ENCODE assay signal across 23 cellular contexts in the genomic region with DNA sequence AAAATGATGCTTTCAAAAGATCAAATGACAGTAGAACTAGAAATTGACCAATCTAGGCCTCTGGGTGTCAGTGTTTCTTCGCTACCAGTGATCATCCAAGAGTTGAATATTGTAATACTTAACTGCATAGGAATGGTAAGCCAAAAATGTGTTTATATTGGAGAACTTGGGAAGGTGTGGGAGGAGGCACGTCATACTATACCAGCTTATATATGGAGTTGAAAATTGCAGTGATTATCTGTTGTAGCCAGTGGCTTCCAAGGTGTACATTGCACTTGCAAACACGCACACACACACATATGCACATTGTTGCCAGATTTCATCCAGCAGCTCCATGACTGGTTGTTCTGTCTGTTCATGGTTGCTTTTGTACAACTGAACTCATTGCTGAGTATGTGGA. TPM values are rescaled to one million over a fixed set of nuclear protein-coding genes. Genes with fewer than 3 reads are reported as not detected.
A peak's percentile ranks its signal among the peaks of the same experiment; 100 is the strongest.
DNase-seq lines count a peak whose midpoint lies in the region; ATAC-seq and TF ChIP-seq lines count a peak whose summit lies in the region.
"Had no signal": no experiment of that assay in that cellular context is flagged by ENCODE, and none has a peak within 500 bp of the region (broad histone marks: within the 10 kb centered on the region; RNA-seq: fewer than 3 reads in every experiment).

No MANE protein-coding gene starts in this region.

- intact Hi-C loops in activated CD4-positive, alpha-beta memory T cell treated with anti-CD3 and anti-CD28 coated beads for 36 hours (cut with micrococcal nuclease) = no loop called here

- POLR2A ChIA-PET in activated CD4-positive, alpha-beta memory T cell treated with anti-CD3 and anti-CD28 coated beads for 36 hours (lab: Charles Lee) = interaction anchor here (0.9 to 1.2 kb wide), 2 partner anchors 13 to 48 kb away, joined by 3 read pairs; no protein-coding TSS in a partner anchor

- peaks cover 24% of the 10 kb centered on the region for H3K4me1 Mint-ChIP-seq in brain
- no peaks in the 10 kb centered on the region for H3K4me1 Mint-ChIP-seq in activated CD4-positive, alpha-beta memory T cell treated with anti-CD3 and anti-CD28 coated beads for 36 hours (ENCODE audit: low read depth)
- H3K4me1 Mint-ChIP-seq: T-cell had no signal

- peak; percentile 29 for DNase-seq in Ammon's horn (ENCODE audit: low spot score)
- no peak for DNase-seq in DMS114 treated with DMSO at 0.1 percent for 48 hours (lab: John Stamatoyannopoulos, UW; ENCODE audit: unreplicated experiment)
- no peak for DNase-seq in activated CD4-positive, alpha-beta memory T cell treated with anti-CD3 and anti-CD28 coated beads for 36 hours
- DNase-seq in effector memory CD4-positive, alpha-beta T cell = no peak
- DNase-seq: AML-193; GOT3; mesenchymal stem cell; natural killer cell; NCI-H1048; NCI-H2081; NCI-H526; SHP77 treated with DMSO at 0.1 percent for 48 hours; stimulated activated CD4-positive, alpha-beta T cell treated with anti-CD3 and anti-CD28 coated beads, Interleukin-4, amount 100 ng/mL, for 1 hour; T-cell; upper lobe of left lung had no signal

- H4K20me1 ChIP-seq in OCI-LY3 (ENCODE audit: insufficient read depth, low read length) = no peaks in the 10 kb centered on the region

- H3K9me3 ChIP-seq in OCI-LY3 (ENCODE audit: insufficient read depth, low read length) (no peaks in the 10 kb centered on the region), muscle layer of duodenum (ENCODE audit: control insufficient read depth in 1 of 2, low read length in 2 of 2) (no peaks in the 10 kb centered on the region)
- no peaks in the 10 kb centered on the region for H3K9me3 ChIP-seq in effector memory CD4-positive, alpha-beta T cell (ENCODE audit: control insufficient read depth, low read length)
- H3K9me3 ChIP-seq: upper lobe of left lung had no signal

- peak overlapping the region; percentile 19 to 94 (median 52) for H3K27ac Mint-ChIP-seq in brain
- no peak overlapping the region for H3K27ac Mint-ChIP-seq in activated CD4-positive, alpha-beta memory T cell treated with anti-CD3 and anti-CD28 coated beads for 36 hours
- H3K27ac Mint-ChIP-seq: activated T-helper 1 cell treated with anti-CD3 and anti-CD28 coated beads, Interleukin-12 subunit alpha, Interleukin-12 subunit beta, Interleukin-2, Interleukin-4 antibody, amounts not matched to agents 30 ng/mL and 10 ng/mL and 1 ng/mL, durations not matched to agents 14 hours and 24 hours and 36 hours; natural killer cell; progenitor cell of endocrine pancreas; stimulated activated naive CD8-positive, alpha-beta T cell treated with anti-CD3 and anti-CD28 coated beads, Interleukin-15, Interleukin-2, amounts not matched to agents 100 ng/mL and 50 ng/mL, for 24 hours; T-cell had no signal

- H3K4me3 ChIP-seq in OCI-LY3 (ENCODE audit: low read length) (no peak overlapping the region), muscle layer of duodenum (ENCODE audit: low read depth in 1 of 2, low read length in 2 of 2) (no peak overlapping the region)
- no peak overlapping the region for H3K4me3 ChIP-seq in effector memory CD4-positive, alpha-beta T cell (ENCODE audit: insufficient read depth, low read depth, low read length, poor library complexity, severe bottlenecking)
- H3K4me3 ChIP-seq: upper lobe of left lung had no signal

- ATAC-seq in HG02610 (IDR thresholded peaks at IDR 0.05; ENCODE audit: unreplicated experiment) = no peak
- ATAC-seq: activated naive CD4-positive, alpha-beta T cell treated with anti-CD3 and anti-CD28 coated beads, Interleukin-2, amount 50 U/mL, for 72 hours; natural killer cell; T-cell had no signal

- H3K79me2 ChIP-seq in OCI-LY3 (ENCODE audit: low read length) = peaks cover 3% of the 10 kb centered on the region; the same call in 1 of the 2 replicates

- H3K27me3 ChIP-seq in OCI-LY3 (ENCODE audit: low read depth, low read length) (no peaks in the 10 kb centered on the region), muscle layer of duodenum (ENCODE audit: low read depth, low read length) (no peaks in the 10 kb centered on the region)
- no peaks in the 10 kb centered on the region for H3K27me3 ChIP-seq in effector memory CD4-positive, alpha-beta T cell (replicated peaks; ENCODE audit: control insufficient read depth, insufficient read depth, low read length, poor library complexity, severe bottlenecking)
- H3K27me3 ChIP-seq: upper lobe of left lung had no signal

- 0 out of 2 replicates have a peak, but pooled peaks have one; percentile 6 for TF ChIP-seq CTCF in OCI-LY3 (IDR thresholded peaks at IDR 0.05; ENCODE audit: low read depth, low read length)
- peak in 1 of 2 experiments; percentile 28 for TF ChIP-seq CTCF in brain (conservative IDR thresholded peaks at IDR 0.05)

- H2AFZ ChIP-seq in OCI-LY3 (ENCODE audit: low read depth, low read length) = no peak overlapping the region

- no peaks in the 10 kb centered on the region for H3K4me1 ChIP-seq in OCI-LY3 (ENCODE audit: low read length)
- peaks cover 5 to 19% of the 10 kb centered on the region in 2 donors for H3K4me1 ChIP-seq in muscle layer of duodenum (ENCODE audit: control insufficient read depth in 1 of 2, insufficient read depth in 2 of 2, low read length in 2 of 2)
- H3K4me1 ChIP-seq in effector memory CD4-positive, alpha-beta T cell (ENCODE audit: control insufficient read depth, insufficient read depth, low read length, poor library complexity, severe bottlenecking) = no peaks in the 10 kb centered on the region
- H3K4me1 ChIP-seq: upper lobe of left lung had no signal

- no peaks in the 10 kb centered on the region for H3K9me3 Mint-ChIP-seq in brain
- H3K9me3 Mint-ChIP-seq in activated CD4-positive, alpha-beta memory T cell treated with anti-CD3 and anti-CD28 coated beads for 36 hours = no peaks in the 10 kb centered on the region
- H3K9me3 Mint-ChIP-seq: activated naive CD4-positive, alpha-beta T cell treated with anti-CD3 and anti-CD28 coated beads, Interleukin-2, amount 50 U/mL, for 72 hours; activated T-helper 1 cell treated with anti-CD3 and anti-CD28 coated beads, Interleukin-12 subunit alpha, Interleukin-12 subunit beta, Interleukin-2, Interleukin-4 antibody, amounts not matched to agents 30 ng/mL and 10 ng/mL and 1 ng/mL, durations not matched to agents 14 hours and 24 hours and 36 hours; natural killer cell; stimulated activated naive CD8-positive, alpha-beta T cell treated with anti-CD3 and anti-CD28 coated beads, Interleukin-15, Interleukin-2, amounts not matched to agents 100 ng/mL and 50 ng/mL, for 24 hours; T-cell had no signal

- H3K36me3 Mint-ChIP-seq in brain = peaks cover 60% of the 10 kb centered on the region
- peaks cover 44% of the 10 kb centered on the region for H3K36me3 Mint-ChIP-seq in activated CD4-positive, alpha-beta memory T cell treated with anti-CD3 and anti-CD28 coated beads for 36 hours

- CTCF ChIA-PET in activated CD4-positive, alpha-beta memory T cell treated with anti-CD3 and anti-CD28 coated beads for 36 hours (lab: Charles Lee) = interaction anchor here (0.9 to 1.0 kb wide), 2 partner anchors 36 to 120 kb away, joined by 3 read pairs; no protein-coding TSS in a partner anchor

- H3K27me3 Mint-ChIP-seq in brain = no peaks in the 10 kb centered on the region
- no peaks in the 10 kb centered on the region for H3K27me3 Mint-ChIP-seq in activated CD4-positive, alpha-beta memory T cell treated with anti-CD3 and anti-CD28 coated beads for 36 hours
- H3K27me3 Mint-ChIP-seq: progenitor cell of endocrine pancreas; stimulated activated naive CD8-positive, alpha-beta T cell treated with anti-CD3 and anti-CD28 coated beads, Interleukin-15, Interleukin-2, amounts not matched to agents 100 ng/mL and 50 ng/mL, for 24 hours; T-cell had no signal

- H3K27ac ChIP-seq in OCI-LY3 (ENCODE audit: low read length) = no peak overlapping the region
- peak overlapping the region; percentile 45 for H3K27ac ChIP-seq in muscle layer of duodenum (ENCODE audit: low read length)
- H3K27ac ChIP-seq in effector memory CD4-positive, alpha-beta T cell (ENCODE audit: insufficient read depth, low read length, poor library complexity, severe bottlenecking) = no peak overlapping the region
- H3K27ac ChIP-seq: upper lobe of left lung had no signal

- peaks cover 57% of the 10 kb centered on the region for H3K36me3 ChIP-seq in OCI-LY3 (replicated peaks; ENCODE audit: low read depth, low read length)
- H3K36me3 ChIP-seq in muscle layer of duodenum (ENCODE audit: control insufficient read depth in 1 of 2, insufficient read depth in 2 of 2, low read length in 2 of 2) = peaks cover 51 to 63% of the 10 kb centered on the region in 2 donors
- H3K36me3 ChIP-seq in effector memory CD4-positive, alpha-beta T cell (ENCODE audit: control insufficient read depth, insufficient read depth, low read length) = peaks cover 41% of the 10 kb centered on the region

- no peak overlapping the region for H3K4me2 ChIP-seq in OCI-LY3 (ENCODE audit: low read length)

- H3K4me3 Mint-ChIP-seq in brain = no peak overlapping the region
- no peak overlapping the region for H3K4me3 Mint-ChIP-seq in activated CD4-positive, alpha-beta memory T cell treated with anti-CD3 and anti-CD28 coated beads for 36 hours
- H3K4me3 Mint-ChIP-seq: activated T-helper 1 cell treated with anti-CD3 and anti-CD28 coated beads, Interleukin-12 subunit alpha, Interleukin-12 subunit beta, Interleukin-2, Interleukin-4 antibody, amounts not matched to agents 30 ng/mL and 10 ng/mL and 1 ng/mL, durations not matched to agents 14 hours and 24 hours and 36 hours; natural killer cell; stimulated activated naive CD8-positive, alpha-beta T cell treated with anti-CD3 and anti-CD28 coated beads, Interleukin-15, Interleukin-2, amounts not matched to agents 100 ng/mL and 50 ng/mL, for 24 hours; T-cell had no signal

- no peak overlapping the region for H3K9ac ChIP-seq in OCI-LY3 (ENCODE audit: low read length)

RNA-seq across cellular contexts. Expression of a gene that starts 36.1 kb away (rescaled TPM):
- 2.2 TPM for polyA plus RNA-seq in brain (ENCODE audit: insufficient read depth, low read depth, low replicate concordance)
- 1 to 10 TPM; 4.7 TPM for total RNA-seq in activated CD4-positive, alpha-beta memory T cell treated with anti-CD3 and anti-CD28 coated beads for 36 hours
